1 cellular context compared by ENCODE assay signal in the genomic region with DNA sequence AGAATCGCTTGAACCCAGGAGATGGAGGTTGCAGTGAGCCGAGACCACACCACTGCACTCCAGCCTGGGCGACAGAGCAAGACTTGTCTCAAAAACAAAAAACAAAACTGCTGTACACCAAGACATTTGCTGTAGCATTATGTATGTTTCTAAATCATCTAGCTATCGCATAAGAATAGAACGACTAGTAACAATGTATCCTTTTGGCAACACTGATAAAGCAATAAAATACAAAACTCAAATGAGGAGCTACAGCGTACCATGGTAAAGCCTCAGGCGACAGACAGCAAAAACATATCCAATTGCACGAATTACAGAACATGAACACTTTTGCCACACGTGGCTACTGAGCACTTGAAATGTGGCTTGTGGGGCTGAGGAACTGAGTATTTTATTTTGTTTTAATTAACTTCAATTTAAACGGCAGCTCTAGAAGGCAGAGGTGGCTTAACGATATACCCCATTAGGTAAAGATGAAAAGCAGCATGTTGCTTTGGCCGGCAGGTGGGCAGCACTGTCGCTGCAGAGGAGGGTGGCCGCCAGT.
A peak's percentile ranks its signal among the peaks of the same experiment; 100 is the strongest.
TF ChIP-seq lines count a peak whose summit lies in the region.

No MANE protein-coding gene starts in this region.

TF ChIP-seq in HEK293, 187 proteins besides CTCF, POLR2A, EP300 and RAD21 (continued from another document and continues in another):
- TF ChIP-seq ZNF777 (tag by site-specific recombination; IDR thresholded peaks at IDR 0.05; ENCODE audit: borderline replicate concordance): no peak
- TF ChIP-seq FEZF1 (tag by site-specific recombination; IDR thresholded peaks at IDR 0.05): peak; percentile 32; the same call in 1 of the 2 replicates
- 0 out of 2 replicates have a peak, but pooled peaks have one; percentile 28 for TF ChIP-seq KLF10 (tag by site-specific recombination; IDR thresholded peaks at IDR 0.05)
- TF ChIP-seq SP7 (tag by site-specific recombination; IDR thresholded peaks at IDR 0.05): no peak
- no peak for TF ChIP-seq ZSCAN23 (tag by site-specific recombination; IDR thresholded peaks at IDR 0.05)
- TF ChIP-seq, protein P1, sequence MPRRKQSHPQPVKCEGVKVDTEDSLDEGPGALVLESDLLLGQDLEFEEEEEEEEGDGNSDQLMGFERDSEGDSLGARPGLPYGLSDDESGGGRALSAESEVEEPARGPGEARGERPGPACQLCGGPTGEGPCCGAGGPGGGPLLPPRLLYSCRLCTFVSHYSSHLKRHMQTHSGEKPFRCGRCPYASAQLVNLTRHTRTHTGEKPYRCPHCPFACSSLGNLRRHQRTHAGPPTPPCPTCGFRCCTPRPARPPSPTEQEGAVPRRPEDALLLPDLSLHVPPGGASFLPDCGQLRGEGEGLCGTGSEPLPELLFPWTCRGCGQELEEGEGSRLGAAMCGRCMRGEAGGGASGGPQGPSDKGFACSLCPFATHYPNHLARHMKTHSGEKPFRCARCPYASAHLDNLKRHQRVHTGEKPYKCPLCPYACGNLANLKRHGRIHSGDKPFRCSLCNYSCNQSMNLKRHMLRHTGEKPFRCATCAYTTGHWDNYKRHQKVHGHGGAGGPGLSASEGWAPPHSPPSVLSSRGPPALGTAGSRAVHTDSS (tag by site-specific recombination; IDR thresholded peaks at IDR 0.05): no peak
- TF ChIP-seq IKZF3 (tag by site-specific recombination; IDR thresholded peaks at IDR 0.05): no peak
- TF ChIP-seq TRIM28 (IDR thresholded peaks at IDR 0.05; ENCODE audit: borderline replicate concordance, low read length): no peak
- TF ChIP-seq ZBTB6 (tag by site-specific recombination; IDR thresholded peaks at IDR 0.05): no peak
- TF ChIP-seq SP2 (tag by site-specific recombination; IDR thresholded peaks at IDR 0.05): no peak
- TF ChIP-seq ZNF132 (tag by site-specific recombination; IDR thresholded peaks at IDR 0.05; ENCODE audit: borderline replicate concordance): no peak
- TF ChIP-seq, protein P2, sequence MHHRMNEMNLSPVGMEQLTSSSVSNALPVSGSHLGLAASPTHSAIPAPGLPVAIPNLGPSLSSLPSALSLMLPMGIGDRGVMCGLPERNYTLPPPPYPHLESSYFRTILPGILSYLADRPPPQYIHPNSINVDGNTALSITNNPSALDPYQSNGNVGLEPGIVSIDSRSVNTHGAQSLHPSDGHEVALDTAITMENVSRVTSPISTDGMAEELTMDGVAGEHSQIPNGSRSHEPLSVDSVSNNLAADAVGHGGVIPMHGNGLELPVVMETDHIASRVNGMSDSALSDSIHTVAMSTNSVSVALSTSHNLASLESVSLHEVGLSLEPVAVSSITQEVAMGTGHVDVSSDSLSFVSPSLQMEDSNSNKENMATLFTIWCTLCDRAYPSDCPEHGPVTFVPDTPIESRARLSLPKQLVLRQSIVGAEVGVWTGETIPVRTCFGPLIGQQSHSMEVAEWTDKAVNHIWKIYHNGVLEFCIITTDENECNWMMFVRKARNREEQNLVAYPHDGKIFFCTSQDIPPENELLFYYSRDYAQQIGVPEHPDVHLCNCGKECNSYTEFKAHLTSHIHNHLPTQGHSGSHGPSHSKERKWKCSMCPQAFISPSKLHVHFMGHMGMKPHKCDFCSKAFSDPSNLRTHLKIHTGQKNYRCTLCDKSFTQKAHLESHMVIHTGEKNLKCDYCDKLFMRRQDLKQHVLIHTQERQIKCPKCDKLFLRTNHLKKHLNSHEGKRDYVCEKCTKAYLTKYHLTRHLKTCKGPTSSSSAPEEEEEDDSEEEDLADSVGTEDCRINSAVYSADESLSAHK (tag by site-specific recombination; IDR thresholded peaks at IDR 0.05): peak; percentile 68
- no peak for TF ChIP-seq ZNF76 (tag by site-specific recombination; IDR thresholded peaks at IDR 0.05; ENCODE audit: borderline replicate concordance, low read depth)
- no peak for TF ChIP-seq ZNF274 (IDR thresholded peaks at IDR 0.05; ENCODE audit: low read length)
- TF ChIP-seq ZNF274 (tag by site-specific recombination; IDR thresholded peaks at IDR 0.05; ENCODE audit: borderline replicate concordance): no peak
- TF ChIP-seq ZNF549 (tag by site-specific recombination; IDR thresholded peaks at IDR 0.05): no peak
- TF ChIP-seq ZNF837 (tag by site-specific recombination; IDR thresholded peaks at IDR 0.05): no peak
- no peak for TF ChIP-seq ZNF792 (tag by site-specific recombination; IDR thresholded peaks at IDR 0.05)
- TF ChIP-seq ZNF423 (tag by site-specific recombination; IDR thresholded peaks at IDR 0.05): no peak
- TF ChIP-seq ZBTB48 (tag by site-specific recombination; IDR thresholded peaks at IDR 0.05): no peak
- TF ChIP-seq, protein P3, sequence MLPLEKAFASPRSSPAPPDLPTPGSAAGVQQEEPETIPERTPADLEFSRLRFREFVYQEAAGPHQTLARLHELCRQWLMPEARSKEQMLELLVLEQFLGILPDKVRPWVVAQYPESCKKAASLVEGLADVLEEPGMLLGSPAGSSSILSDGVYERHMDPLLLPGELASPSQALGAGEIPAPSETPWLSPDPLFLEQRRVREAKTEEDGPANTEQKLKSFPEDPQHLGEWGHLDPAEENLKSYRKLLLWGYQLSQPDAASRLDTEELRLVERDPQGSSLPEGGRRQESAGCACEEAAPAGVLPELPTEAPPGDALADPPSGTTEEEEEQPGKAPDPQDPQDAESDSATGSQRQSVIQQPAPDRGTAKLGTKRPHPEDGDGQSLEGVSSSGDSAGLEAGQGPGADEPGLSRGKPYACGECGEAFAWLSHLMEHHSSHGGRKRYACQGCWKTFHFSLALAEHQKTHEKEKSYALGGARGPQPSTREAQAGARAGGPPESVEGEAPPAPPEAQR (tag by site-specific recombination; IDR thresholded peaks at IDR 0.05): no peak
- TF ChIP-seq ZNF239 (tag by site-specific recombination; IDR thresholded peaks at IDR 0.05): no peak
- TF ChIP-seq ZNF555 (tag by site-specific recombination; conservative IDR thresholded peaks at IDR 0.05): no peak
- no peak for TF ChIP-seq ZFHX2 (tag by site-specific recombination; conservative IDR thresholded peaks at IDR 0.05)
- TF ChIP-seq ZNF19 (tag by site-specific recombination; IDR thresholded peaks at IDR 0.05; ENCODE audit: low read depth): no peak
- peak; percentile 26; the same call in 1 of the 2 replicates for TF ChIP-seq ZEB2 (tag by site-specific recombination; IDR thresholded peaks at IDR 0.05)
- no peak for TF ChIP-seq ZNF169 (tag by site-specific recombination; IDR thresholded peaks at IDR 0.05)
- TF ChIP-seq PBX3 (CRISPR knock-in tag; IDR thresholded peaks at IDR 0.05): no peak
- no peak for TF ChIP-seq ZNF404 (tag by site-specific recombination; IDR thresholded peaks at IDR 0.05)
- no peak for TF ChIP-seq SCRT2 (tag by site-specific recombination; IDR thresholded peaks at IDR 0.05)
- TF ChIP-seq ZNF140 (tag by site-specific recombination; IDR thresholded peaks at IDR 0.05): no peak
- TF ChIP-seq OVOL3 (tag by site-specific recombination; IDR thresholded peaks at IDR 0.05): no peak
- TF ChIP-seq BCL11B (tag by site-specific recombination; IDR thresholded peaks at IDR 0.05; ENCODE audit: low read depth): no peak
- no peak for TF ChIP-seq ZNF624 (tag by site-specific recombination; IDR thresholded peaks at IDR 0.05)
- no peak for TF ChIP-seq ZNF175 (tag by site-specific recombination; IDR thresholded peaks at IDR 0.05)
- TF ChIP-seq YY1 (tag by site-specific recombination; IDR thresholded peaks at IDR 0.05): no peak
- TF ChIP-seq ZSCAN4 (tag by site-specific recombination; IDR thresholded peaks at IDR 0.05): no peak
- no peak for TF ChIP-seq ZNF155 (tag by site-specific recombination; IDR thresholded peaks at IDR 0.05)
- TF ChIP-seq, protein P4, sequence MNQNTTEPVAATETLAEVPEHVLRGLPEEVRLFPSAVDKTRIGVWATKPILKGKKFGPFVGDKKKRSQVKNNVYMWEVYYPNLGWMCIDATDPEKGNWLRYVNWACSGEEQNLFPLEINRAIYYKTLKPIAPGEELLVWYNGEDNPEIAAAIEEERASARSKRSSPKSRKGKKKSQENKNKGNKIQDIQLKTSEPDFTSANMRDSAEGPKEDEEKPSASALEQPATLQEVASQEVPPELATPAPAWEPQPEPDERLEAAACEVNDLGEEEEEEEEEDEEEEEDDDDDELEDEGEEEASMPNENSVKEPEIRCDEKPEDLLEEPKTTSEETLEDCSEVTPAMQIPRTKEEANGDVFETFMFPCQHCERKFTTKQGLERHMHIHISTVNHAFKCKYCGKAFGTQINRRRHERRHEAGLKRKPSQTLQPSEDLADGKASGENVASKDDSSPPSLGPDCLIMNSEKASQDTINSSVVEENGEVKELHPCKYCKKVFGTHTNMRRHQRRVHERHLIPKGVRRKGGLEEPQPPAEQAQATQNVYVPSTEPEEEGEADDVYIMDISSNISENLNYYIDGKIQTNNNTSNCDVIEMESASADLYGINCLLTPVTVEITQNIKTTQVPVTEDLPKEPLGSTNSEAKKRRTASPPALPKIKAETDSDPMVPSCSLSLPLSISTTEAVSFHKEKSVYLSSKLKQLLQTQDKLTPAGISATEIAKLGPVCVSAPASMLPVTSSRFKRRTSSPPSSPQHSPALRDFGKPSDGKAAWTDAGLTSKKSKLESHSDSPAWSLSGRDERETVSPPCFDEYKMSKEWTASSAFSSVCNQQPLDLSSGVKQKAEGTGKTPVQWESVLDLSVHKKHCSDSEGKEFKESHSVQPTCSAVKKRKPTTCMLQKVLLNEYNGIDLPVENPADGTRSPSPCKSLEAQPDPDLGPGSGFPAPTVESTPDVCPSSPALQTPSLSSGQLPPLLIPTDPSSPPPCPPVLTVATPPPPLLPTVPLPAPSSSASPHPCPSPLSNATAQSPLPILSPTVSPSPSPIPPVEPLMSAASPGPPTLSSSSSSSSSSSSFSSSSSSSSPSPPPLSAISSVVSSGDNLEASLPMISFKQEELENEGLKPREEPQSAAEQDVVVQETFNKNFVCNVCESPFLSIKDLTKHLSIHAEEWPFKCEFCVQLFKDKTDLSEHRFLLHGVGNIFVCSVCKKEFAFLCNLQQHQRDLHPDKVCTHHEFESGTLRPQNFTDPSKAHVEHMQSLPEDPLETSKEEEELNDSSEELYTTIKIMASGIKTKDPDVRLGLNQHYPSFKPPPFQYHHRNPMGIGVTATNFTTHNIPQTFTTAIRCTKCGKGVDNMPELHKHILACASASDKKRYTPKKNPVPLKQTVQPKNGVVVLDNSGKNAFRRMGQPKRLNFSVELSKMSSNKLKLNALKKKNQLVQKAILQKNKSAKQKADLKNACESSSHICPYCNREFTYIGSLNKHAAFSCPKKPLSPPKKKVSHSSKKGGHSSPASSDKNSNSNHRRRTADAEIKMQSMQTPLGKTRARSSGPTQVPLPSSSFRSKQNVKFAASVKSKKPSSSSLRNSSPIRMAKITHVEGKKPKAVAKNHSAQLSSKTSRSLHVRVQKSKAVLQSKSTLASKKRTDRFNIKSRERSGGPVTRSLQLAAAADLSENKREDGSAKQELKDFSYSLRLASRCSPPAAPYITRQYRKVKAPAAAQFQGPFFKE (tag by site-specific recombination; IDR thresholded peaks at IDR 0.05; ENCODE audit: borderline replicate concordance): no peak
- TF ChIP-seq ZNF48 (tag by site-specific recombination; IDR thresholded peaks at IDR 0.05): no peak
- TF ChIP-seq BCL11A (tag by site-specific recombination; IDR thresholded peaks at IDR 0.05; ENCODE audit: low read depth): 0 out of 2 replicates have a peak, but pooled peaks have one; percentile 15
- TF ChIP-seq ZSCAN16 (tag by site-specific recombination; IDR thresholded peaks at IDR 0.05): no peak
- TF ChIP-seq, protein P5, sequence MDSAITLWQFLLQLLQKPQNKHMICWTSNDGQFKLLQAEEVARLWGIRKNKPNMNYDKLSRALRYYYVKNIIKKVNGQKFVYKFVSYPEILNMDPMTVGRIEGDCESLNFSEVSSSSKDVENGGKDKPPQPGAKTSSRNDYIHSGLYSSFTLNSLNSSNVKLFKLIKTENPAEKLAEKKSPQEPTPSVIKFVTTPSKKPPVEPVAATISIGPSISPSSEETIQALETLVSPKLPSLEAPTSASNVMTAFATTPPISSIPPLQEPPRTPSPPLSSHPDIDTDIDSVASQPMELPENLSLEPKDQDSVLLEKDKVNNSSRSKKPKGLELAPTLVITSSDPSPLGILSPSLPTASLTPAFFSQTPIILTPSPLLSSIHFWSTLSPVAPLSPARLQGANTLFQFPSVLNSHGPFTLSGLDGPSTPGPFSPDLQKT (IDR thresholded peaks at IDR 0.05; ENCODE audit: borderline replicate concordance, low read depth, low read length): no peak
- TF ChIP-seq ZNF623 (tag by site-specific recombination; IDR thresholded peaks at IDR 0.05): no peak
- TF ChIP-seq ZNF211 (tag by site-specific recombination; IDR thresholded peaks at IDR 0.05; ENCODE audit: low read depth): no peak
- no peak; the same call in 1 of the 2 replicates for TF ChIP-seq ZNF600 (tag by site-specific recombination; IDR thresholded peaks at IDR 0.05)
